Comparison of ENCODE assay signal across 14 cellular contexts in the genomic region with DNA sequence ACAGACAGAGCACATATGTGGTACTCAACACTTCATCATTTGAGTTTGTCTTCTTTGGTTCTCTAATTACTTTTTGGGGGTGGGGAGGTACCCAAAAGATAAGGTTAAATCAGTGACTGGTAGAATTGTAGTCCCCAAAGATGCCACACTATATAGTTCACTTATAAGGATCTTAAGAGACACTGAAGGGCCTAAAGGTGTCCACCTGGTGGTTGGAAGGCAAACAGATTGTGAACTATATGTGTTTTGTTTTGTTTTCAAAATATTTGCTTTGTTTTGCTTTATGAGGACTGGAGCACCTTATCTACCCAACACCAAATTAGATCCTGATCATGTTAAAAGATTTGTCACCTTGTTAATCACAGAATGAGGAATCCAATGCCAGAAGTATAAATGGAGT.
DNase-seq lines count a peak whose midpoint lies in the region; ATAC-seq, FAIRE-seq and TF ChIP-seq lines count a peak whose summit lies in the region.
"Had no signal": no experiment of that assay in that cellular context is flagged by ENCODE, and none has a peak within 500 bp of the region (broad histone marks: within the 10 kb centered on the region; RNA-seq: fewer than 3 reads in every experiment).

No MANE protein-coding gene starts in this region.

- no peak for TF ChIP-seq POLR2A in GM12892 (IDR thresholded peaks at IDR 0.05; ENCODE audit: low read depth, low read length)

- H3K9me3 ChIP-seq in A673 (ENCODE audit: low read depth, low read length, poor library complexity, severe bottlenecking), result no peaks in the 10 kb centered on the region
- H3K9me3 ChIP-seq: heart left ventricle had no signal

- H3K27me3 ChIP-seq in A673 (replicated peaks; ENCODE audit: insufficient read depth, low read depth, low read length, poor library complexity), result no peaks in the 10 kb centered on the region
- H3K27me3 ChIP-seq: heart left ventricle had no signal

- DNase-seq in A673 (ENCODE audit: low spot score), result peak; percentile 68
- DNase-seq in GM12892 (ENCODE audit: insufficient read length), result no peak
- peak; percentile 69 for DNase-seq in NCI-H69 (lab: John Stamatoyannopoulos, UW)
- no peak for DNase-seq in endothelial cell (ENCODE audit: low spot score)
- no peak for DNase-seq in activated CD8-positive, alpha-beta T cell treated with anti-CD3 and anti-CD28 coated beads, Interleukin-2, amount 10 ng/mL, durations not matched to agents 7 days and 5 days
- no peak for DNase-seq in A172 (ENCODE audit: low spot score)
- DNase-seq: activated T-cell treated with anti-CD3 and anti-CD28 coated beads, Interleukin-2, amount 50 U/mL, for 4 hours; CD4-positive, CD25-positive, alpha-beta regulatory T cell; heart left ventricle; midbrain; NCI-H2081 treated with DMSO at 0.1 percent for 48 hours had no signal

- no peak for ATAC-seq in activated CD8-positive, alpha-beta T cell treated with anti-CD3 and anti-CD28 coated beads, Interleukin-2, amount 10 ng/mL, durations not matched to agents 7 days and 5 days
- ATAC-seq in HG02884 (IDR thresholded peaks at IDR 0.05; ENCODE audit: unreplicated experiment), result no peak
- ATAC-seq in HG02642 (IDR thresholded peaks at IDR 0.05; ENCODE audit: poor library complexity, unreplicated experiment), result no peak
- ATAC-seq: activated T-cell treated with anti-CD3 and anti-CD28 coated beads, Interleukin-2, amount 50 U/mL, for 4 hours; heart left ventricle had no signal

- intact Hi-C loops in A673 (cut with micrococcal nuclease; ENCODE audit: unreplicated experiment), result loop anchor here (1.0 to 10.0 kb wide), 2 partner anchors 126 to 251 kb away; no protein-coding TSS in a partner anchor

- H3K4me1 ChIP-seq in A673 (ENCODE audit: insufficient read depth, low read length, poor library complexity, severe bottlenecking), result peaks cover 16% of the 10 kb centered on the region
- H3K4me1 ChIP-seq: heart left ventricle had no signal

- POLR2A ChIA-PET in A673 (lab: Charles Lee; ENCODE audit: low non-redundant PET), result interaction anchor here (0.7 kb wide), 1 partner anchor 126 kb away, joined by 3 read pairs; no protein-coding TSS in a partner anchor
- POLR2A ChIA-PET in activated CD8-positive, alpha-beta T cell treated with anti-CD3 and anti-CD28 coated beads, Interleukin-2, amount 10 ng/mL, durations not matched to agents 7 days and 5 days (lab: Charles Lee), result no interaction called here

- no peak overlapping the region for H3K4me3 Mint-ChIP-seq in endothelial cell (ENCODE audit: unreplicated experiment)
- no peak overlapping the region for H3K4me3 Mint-ChIP-seq in activated CD8-positive, alpha-beta T cell treated with anti-CD3 and anti-CD28 coated beads, Interleukin-2, amount 10 ng/mL, durations not matched to agents 7 days and 5 days
- H3K4me3 Mint-ChIP-seq: activated T-cell treated with anti-CD3 and anti-CD28 coated beads, Interleukin-2, amount 50 U/mL, for 4 hours; CD4-positive, CD25-positive, alpha-beta regulatory T cell had no signal

- TF ChIP-seq CTCF in A673 (conservative IDR thresholded peaks at IDR 0.05; ENCODE audit: low read depth, low read length) (peak; percentile 81), endothelial cell (IDR thresholded peaks at IDR 0.05; ENCODE audit: unreplicated experiment) (peak; percentile 59)

- peak; percentile 38 for FAIRE-seq in GM12892 (lab: Jason Lieb, UNC)

- no peak overlapping the region for H3K27ac ChIP-seq in A673 (ENCODE audit: low read depth, low read length, poor library complexity, severe bottlenecking)
- H3K27ac ChIP-seq: heart left ventricle, skin epidermis had no signal

- no peak overlapping the region for H3K27ac Mint-ChIP-seq in endothelial cell (ENCODE audit: unreplicated experiment)
- H3K27ac Mint-ChIP-seq in activated CD8-positive, alpha-beta T cell treated with anti-CD3 and anti-CD28 coated beads, Interleukin-2, amount 10 ng/mL, durations not matched to agents 7 days and 5 days, result no peak overlapping the region
- H3K27ac Mint-ChIP-seq: CD4-positive, CD25-positive, alpha-beta regulatory T cell had no signal

- H3K36me3 Mint-ChIP-seq in endothelial cell (ENCODE audit: low read depth, unreplicated experiment), result no peaks in the 10 kb centered on the region
- H3K36me3 Mint-ChIP-seq in activated CD8-positive, alpha-beta T cell treated with anti-CD3 and anti-CD28 coated beads, Interleukin-2, amount 10 ng/mL, durations not matched to agents 7 days and 5 days (ENCODE audit: low read depth), result no peaks in the 10 kb centered on the region
- H3K36me3 Mint-ChIP-seq: CD4-positive, CD25-positive, alpha-beta regulatory T cell had no signal

- CTCF ChIA-PET in A673 (lab: Charles Lee), result interaction anchor here (0.6 to 1.8 kb wide), 3 partner anchors 16 to 273 kb away, joined by 3 to 50 read pairs (median 4); no protein-coding TSS in a partner anchor
- CTCF ChIA-PET in activated CD8-positive, alpha-beta T cell treated with anti-CD3 and anti-CD28 coated beads, Interleukin-2, amount 10 ng/mL, durations not matched to agents 7 days and 5 days (lab: Charles Lee), result interaction anchor here (1.6 kb wide), 1 partner anchor 21 kb away, joined by 4 read pairs; no protein-coding TSS in a partner anchor

- no peaks in the 10 kb centered on the region for H3K36me3 ChIP-seq in A673 (ENCODE audit: insufficient read depth, low read length, poor library complexity, severe bottlenecking)
- H3K36me3 ChIP-seq: heart left ventricle had no signal

- peaks cover 5% of the 10 kb centered on the region for H3K4me1 Mint-ChIP-seq in endothelial cell (ENCODE audit: unreplicated experiment)
- H3K4me1 Mint-ChIP-seq in activated CD8-positive, alpha-beta T cell treated with anti-CD3 and anti-CD28 coated beads, Interleukin-2, amount 10 ng/mL, durations not matched to agents 7 days and 5 days (ENCODE audit: low read depth), result no peaks in the 10 kb centered on the region
- H3K4me1 Mint-ChIP-seq: CD4-positive, CD25-positive, alpha-beta regulatory T cell had no signal

- H3K9me3 Mint-ChIP-seq in endothelial cell (ENCODE audit: unreplicated experiment), result no peaks in the 10 kb centered on the region
- H3K9me3 Mint-ChIP-seq in activated CD8-positive, alpha-beta T cell treated with anti-CD3 and anti-CD28 coated beads, Interleukin-2, amount 10 ng/mL, durations not matched to agents 7 days and 5 days (ENCODE audit: insufficient read depth), result no peaks in the 10 kb centered on the region
- H3K9me3 Mint-ChIP-seq: activated T-cell treated with anti-CD3 and anti-CD28 coated beads, Interleukin-2, amount 50 U/mL, for 4 hours; CD4-positive, CD25-positive, alpha-beta regulatory T cell had no signal

- BruUV-seq in A673 (replicated peaks; lab: Mats Ljungman, UMichigan), result no TSS peak

- H3K27me3 Mint-ChIP-seq in endothelial cell (ENCODE audit: unreplicated experiment), result no peaks in the 10 kb centered on the region
- H3K27me3 Mint-ChIP-seq in activated CD8-positive, alpha-beta T cell treated with anti-CD3 and anti-CD28 coated beads, Interleukin-2, amount 10 ng/mL, durations not matched to agents 7 days and 5 days (ENCODE audit: low read depth), result peaks cover 11% of the 10 kb centered on the region
- H3K27me3 Mint-ChIP-seq: CD4-positive, CD25-positive, alpha-beta regulatory T cell had no signal

- H3K4me3 ChIP-seq in A673 (ENCODE audit: low read depth, low read length, poor library complexity, severe bottlenecking), result no peak overlapping the region
- H3K4me3 ChIP-seq: heart left ventricle, skin epidermis had no signal

Comparison
In these comparisons a context has a peak if more than half of its experiments do, and no peak if none do; other contexts are left out.
1. DNase-seq: peak in A673 (single experiment) and NCI-H69 (single experiment); none in GM12892 (single experiment), endothelial cell (single experiment), activated CD8-positive, alpha-beta T cell treated with anti-CD3 and anti-CD28 coated beads, Interleukin-2, amount 10 ng/mL, durations not matched to agents 7 days and 5 days (single experiment) and A172 (single experiment).